3 cellular contexts compared by ENCODE assay signal in genomic region chr11:120290945-120291344, GRCh38.
TF ChIP-seq lines count a peak whose summit lies in the region.

No MANE protein-coding gene starts in this region.

TF ChIP-seq in SK-N-SH, 30 proteins besides CTCF, POLR2A, EP300 and RAD21:
- TF ChIP-seq GATA2 (CRISPR knock-in tag; IDR thresholded peaks at IDR 0.05) = 0 out of 2 replicates have a peak, but pooled peaks have one; percentile 18
- TF ChIP-seq, protein P1, sequence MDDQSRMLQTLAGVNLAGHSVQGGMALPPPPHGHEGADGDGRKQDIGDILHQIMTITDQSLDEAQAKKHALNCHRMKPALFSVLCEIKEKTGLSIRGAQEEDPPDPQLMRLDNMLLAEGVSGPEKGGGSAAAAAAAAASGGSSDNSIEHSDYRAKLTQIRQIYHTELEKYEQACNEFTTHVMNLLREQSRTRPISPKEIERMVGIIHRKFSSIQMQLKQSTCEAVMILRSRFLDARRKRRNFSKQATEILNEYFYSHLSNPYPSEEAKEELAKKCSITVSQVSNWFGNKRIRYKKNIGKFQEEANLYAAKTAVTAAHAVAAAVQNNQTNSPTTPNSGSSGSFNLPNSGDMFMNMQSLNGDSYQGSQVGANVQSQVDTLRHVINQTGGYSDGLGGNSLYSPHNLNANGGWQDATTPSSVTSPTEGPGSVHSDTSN (IDR thresholded peaks at IDR 0.05) = no peak
- no peak for TF ChIP-seq NFIC (IDR thresholded peaks at IDR 0.05; ENCODE audit: borderline replicate concordance)
- no peak for TF ChIP-seq SMC3 (IDR thresholded peaks at IDR 0.05; ENCODE audit: low read depth, low read length)
- TF ChIP-seq USF2 (IDR thresholded peaks at IDR 0.05; ENCODE audit: borderline replicate concordance, low read depth, low read length) = no peak

TF ChIP-seq in SK-N-SH treated with all-trans-retinoic acid at 6 μM for 48 hours, 23 proteins besides CTCF, POLR2A, EP300 and RAD21:
- no peak for TF ChIP-seq SNAI2 (CRISPR knock-in tag; IDR thresholded peaks at IDR 0.05)
- TF ChIP-seq ISL1 (CRISPR knock-in tag; IDR thresholded peaks at IDR 0.05) = no peak
- no peak for TF ChIP-seq ZNF70 (CRISPR knock-in tag; IDR thresholded peaks at IDR 0.05)
- no peak for TF ChIP-seq ZC3H10 (CRISPR knock-in tag; IDR thresholded peaks at IDR 0.05)
- no peak for TF ChIP-seq POU6F1 (CRISPR knock-in tag; IDR thresholded peaks at IDR 0.05; ENCODE audit: borderline replicate concordance, low read depth)
- TF ChIP-seq, protein P2, sequence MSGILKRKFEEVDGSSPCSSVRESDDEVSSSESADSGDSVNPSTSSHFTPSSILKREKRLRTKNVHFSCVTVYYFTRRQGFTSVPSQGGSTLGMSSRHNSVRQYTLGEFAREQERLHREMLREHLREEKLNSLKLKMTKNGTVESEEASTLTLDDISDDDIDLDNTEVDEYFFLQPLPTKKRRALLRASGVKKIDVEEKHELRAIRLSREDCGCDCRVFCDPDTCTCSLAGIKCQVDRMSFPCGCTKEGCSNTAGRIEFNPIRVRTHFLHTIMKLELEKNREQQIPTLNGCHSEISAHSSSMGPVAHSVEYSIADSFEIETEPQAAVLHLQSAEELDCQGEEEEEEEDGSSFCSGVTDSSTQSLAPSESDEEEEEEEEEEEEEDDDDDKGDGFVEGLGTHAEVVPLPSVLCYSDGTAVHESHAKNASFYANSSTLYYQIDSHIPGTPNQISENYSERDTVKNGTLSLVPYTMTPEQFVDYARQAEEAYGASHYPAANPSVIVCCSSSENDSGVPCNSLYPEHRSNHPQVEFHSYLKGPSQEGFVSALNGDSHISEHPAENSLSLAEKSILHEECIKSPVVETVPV (CRISPR knock-in tag; IDR thresholded peaks at IDR 0.05) = no peak
- no peak for TF ChIP-seq ARNTL (CRISPR knock-in tag; IDR thresholded peaks at IDR 0.05; ENCODE audit: borderline replicate concordance, low read depth)

TF ChIP-seq in GM12878, 131 proteins besides CTCF, POLR2A, EP300 and RAD21:
- TF ChIP-seq, protein P3, sequence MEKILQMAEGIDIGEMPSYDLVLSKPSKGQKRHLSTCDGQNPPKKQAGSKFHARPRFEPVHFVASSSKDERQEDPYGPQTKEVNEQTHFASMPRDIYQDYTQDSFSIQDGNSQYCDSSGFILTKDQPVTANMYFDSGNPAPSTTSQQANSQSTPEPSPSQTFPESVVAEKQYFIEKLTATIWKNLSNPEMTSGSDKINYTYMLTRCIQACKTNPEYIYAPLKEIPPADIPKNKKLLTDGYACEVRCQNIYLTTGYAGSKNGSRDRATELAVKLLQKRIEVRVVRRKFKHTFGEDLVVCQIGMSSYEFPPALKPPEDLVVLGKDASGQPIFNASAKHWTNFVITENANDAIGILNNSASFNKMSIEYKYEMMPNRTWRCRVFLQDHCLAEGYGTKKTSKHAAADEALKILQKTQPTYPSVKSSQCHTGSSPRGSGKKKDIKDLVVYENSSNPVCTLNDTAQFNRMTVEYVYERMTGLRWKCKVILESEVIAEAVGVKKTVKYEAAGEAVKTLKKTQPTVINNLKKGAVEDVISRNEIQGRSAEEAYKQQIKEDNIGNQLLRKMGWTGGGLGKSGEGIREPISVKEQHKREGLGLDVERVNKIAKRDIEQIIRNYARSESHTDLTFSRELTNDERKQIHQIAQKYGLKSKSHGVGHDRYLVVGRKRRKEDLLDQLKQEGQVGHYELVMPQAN (conservative IDR thresholded peaks at IDR 0.05) = no peak
- TF ChIP-seq NR2C1 (IDR thresholded peaks at IDR 0.05) (no peak), SIX5 (IDR thresholded peaks at IDR 0.05; ENCODE audit: low read depth, low read length, severe bottlenecking) (no peak), CHD4 (IDR thresholded peaks at IDR 0.05) (no peak), ASH2L (IDR thresholded peaks at IDR 0.05; ENCODE audit: borderline replicate concordance, low read depth) (no peak), SMAD5 (IDR thresholded peaks at IDR 0.05; ENCODE audit: low read depth) (no peak), BHLHE40 (IDR thresholded peaks at IDR 0.05; ENCODE audit: borderline replicate concordance in 1 of 2, low read depth in 2 of 2, low read length in 1 of 2) (no peak), HDAC6 (IDR thresholded peaks at IDR 0.05; ENCODE audit: unreplicated experiment) (no peak), SMARCA5 (IDR thresholded peaks at IDR 0.05) (no peak), WRNIP1 (IDR thresholded peaks at IDR 0.05; ENCODE audit: borderline replicate concordance, low read depth, low read length) (no peak), TBL1XR1 (IDR thresholded peaks at IDR 0.05; ENCODE audit: low read depth, low read length) (no peak)
- TF ChIP-seq, protein P4, sequence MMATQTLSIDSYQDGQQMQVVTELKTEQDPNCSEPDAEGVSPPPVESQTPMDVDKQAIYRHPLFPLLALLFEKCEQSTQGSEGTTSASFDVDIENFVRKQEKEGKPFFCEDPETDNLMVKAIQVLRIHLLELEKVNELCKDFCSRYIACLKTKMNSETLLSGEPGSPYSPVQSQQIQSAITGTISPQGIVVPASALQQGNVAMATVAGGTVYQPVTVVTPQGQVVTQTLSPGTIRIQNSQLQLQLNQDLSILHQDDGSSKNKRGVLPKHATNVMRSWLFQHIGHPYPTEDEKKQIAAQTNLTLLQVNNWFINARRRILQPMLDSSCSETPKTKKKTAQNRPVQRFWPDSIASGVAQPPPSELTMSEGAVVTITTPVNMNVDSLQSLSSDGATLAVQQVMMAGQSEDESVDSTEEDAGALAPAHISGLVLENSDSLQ (IDR thresholded peaks at IDR 0.05) = no peak
- TF ChIP-seq, protein P5, sequence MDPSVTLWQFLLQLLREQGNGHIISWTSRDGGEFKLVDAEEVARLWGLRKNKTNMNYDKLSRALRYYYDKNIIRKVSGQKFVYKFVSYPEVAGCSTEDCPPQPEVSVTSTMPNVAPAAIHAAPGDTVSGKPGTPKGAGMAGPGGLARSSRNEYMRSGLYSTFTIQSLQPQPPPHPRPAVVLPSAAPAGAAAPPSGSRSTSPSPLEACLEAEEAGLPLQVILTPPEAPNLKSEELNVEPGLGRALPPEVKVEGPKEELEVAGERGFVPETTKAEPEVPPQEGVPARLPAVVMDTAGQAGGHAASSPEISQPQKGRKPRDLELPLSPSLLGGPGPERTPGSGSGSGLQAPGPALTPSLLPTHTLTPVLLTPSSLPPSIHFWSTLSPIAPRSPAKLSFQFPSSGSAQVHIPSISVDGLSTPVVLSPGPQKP (IDR thresholded peaks at IDR 0.05; ENCODE audit: low read depth, low read length) = no peak
